Comparison of ENCODE assay signal across 8 cellular contexts in the genomic region with DNA sequence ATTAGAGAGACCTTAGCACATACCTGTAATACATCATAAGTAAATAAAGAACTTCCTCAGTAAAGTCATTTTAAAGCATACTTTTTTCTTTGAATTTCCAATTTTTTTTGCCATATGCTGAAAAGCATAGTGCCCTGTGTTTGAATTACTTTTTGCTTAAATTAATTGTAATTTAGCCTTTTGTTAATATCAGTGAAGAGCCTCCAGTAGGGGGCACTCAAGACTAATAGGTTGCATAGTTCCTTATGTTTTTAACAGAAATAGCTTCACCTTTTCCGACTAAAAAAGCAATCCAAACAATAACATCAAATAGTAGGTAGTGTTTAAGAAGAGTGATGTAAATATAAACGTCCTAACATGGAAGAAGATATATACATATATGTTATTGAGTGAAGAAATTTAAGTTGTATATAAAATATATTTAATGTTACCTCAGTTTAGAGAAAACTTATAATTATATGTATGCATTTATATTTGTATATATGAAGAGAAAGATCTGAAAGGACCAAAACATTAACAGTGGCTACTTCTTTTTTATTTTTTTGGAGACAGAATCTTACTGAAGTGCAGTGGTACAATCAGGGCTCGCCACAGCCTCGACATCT. TPM values are rescaled to one million over a fixed set of nuclear protein-coding genes. Genes with fewer than 3 reads are reported as not detected.
DNase-seq lines count a peak whose midpoint lies in the region; ATAC-seq, FAIRE-seq and TF ChIP-seq lines count a peak whose summit lies in the region.

No MANE protein-coding gene starts in this region.

- no peaks in the 10 kb centered on the region for H3K27me3 Mint-ChIP-seq in endothelial cell (ENCODE audit: unreplicated experiment)
- no peaks in the 10 kb centered on the region for H3K27me3 Mint-ChIP-seq in neural crest cell (ENCODE audit: low read depth)

- peak in 1 of 2 donors; percentile 21 for DNase-seq in heart right ventricle
- DNase-seq in Right ventricle myocardium superior: no peak
- peak; percentile 61 for DNase-seq in NB4 (ENCODE audit: low read depth)
- DNase-seq in T-helper 1 cell: peak in 3 of 5 donors; percentile 13 to 39 (median 28)
- peak; percentile 42 for DNase-seq in endothelial cell (ENCODE audit: low spot score)
- peak; percentile 54 for DNase-seq in neural crest cell (ENCODE audit: low read depth, low spot score)
- no peak for DNase-seq in GM12891 (ENCODE audit: insufficient read length, low spot score)

- TF ChIP-seq CTCF in heart right ventricle (IDR thresholded peaks at IDR 0.05): peak; percentile 40 to 83 (median 74)
- peak; percentile 50 for TF ChIP-seq CTCF in NB4 (IDR thresholded peaks at IDR 0.05; ENCODE audit: low read depth, low read length)
- TF ChIP-seq CTCF in endothelial cell (IDR thresholded peaks at IDR 0.05; ENCODE audit: unreplicated experiment): peak; percentile 93
- TF ChIP-seq CTCF in neural crest cell (conservative IDR thresholded peaks at IDR 0.05): peak; percentile 96

- no peak overlapping the region for H3K27ac ChIP-seq in heart right ventricle

- intact Hi-C loops in heart right ventricle (cut with DNase I): loop anchor here (1.0 to 10.0 kb wide), 6 partner anchors 194 to 296 kb away; no protein-coding TSS in a partner anchor
- intact Hi-C loops in Right ventricle myocardium superior (cut with DNase I): no loop called here

- H3K36me3 Mint-ChIP-seq in endothelial cell (ENCODE audit: low read depth, unreplicated experiment): no peaks in the 10 kb centered on the region
- H3K36me3 Mint-ChIP-seq in neural crest cell (ENCODE audit: low read depth): peaks cover 2% of the 10 kb centered on the region

- H3K4me3 Mint-ChIP-seq in endothelial cell (ENCODE audit: unreplicated experiment): no peak overlapping the region
- no peak overlapping the region for H3K4me3 Mint-ChIP-seq in neural crest cell

- TF ChIP-seq POLR2A in NB4 (IDR thresholded peaks at IDR 0.05; ENCODE audit: extremely low read depth, insufficient read length) (no peak), GM12891 (IDR thresholded peaks at IDR 0.05; ENCODE audit: low read depth, low read length) (no peak)

- no peak for FAIRE-seq in GM12891 (lab: Jason Lieb, UNC)

- H3K27ac Mint-ChIP-seq in endothelial cell (ENCODE audit: unreplicated experiment) (no peak overlapping the region), neural crest cell (ENCODE audit: unreplicated experiment) (no peak overlapping the region)

- no peaks in the 10 kb centered on the region for H3K4me1 Mint-ChIP-seq in endothelial cell (ENCODE audit: unreplicated experiment)
- H3K4me1 Mint-ChIP-seq in neural crest cell: no peaks in the 10 kb centered on the region

- no peaks in the 10 kb centered on the region for H3K9me3 ChIP-seq in heart right ventricle

- ATAC-seq in heart right ventricle: no peak
- no peak for ATAC-seq in Right ventricle myocardium superior (ENCODE audit: poor library complexity)
- ATAC-seq in HG03469 (IDR thresholded peaks at IDR 0.05; ENCODE audit: unreplicated experiment): no peak

- H3K4me1 ChIP-seq in heart right ventricle: no peaks in the 10 kb centered on the region

- no peaks in the 10 kb centered on the region for H3K27me3 ChIP-seq in heart right ventricle

- H3K36me3 ChIP-seq in heart right ventricle: peaks cover 0 to 95% (median 27%) of the 10 kb centered on the region in 9 donors

- no peak overlapping the region for H3K4me3 ChIP-seq in heart right ventricle
- H3K4me3 ChIP-seq in NB4 (ENCODE audit: low read depth, low read length): no peak overlapping the region

- no peaks in the 10 kb centered on the region for H3K9me3 Mint-ChIP-seq in endothelial cell (ENCODE audit: unreplicated experiment)
- no peaks in the 10 kb centered on the region for H3K9me3 Mint-ChIP-seq in neural crest cell

- 52 to 56% methylated on average over 4 of the region's 4 CpGs for WGBS in heart right ventricle, 2 donors

TF ChIP-seq in GM12891, 5 proteins besides CTCF, POLR2A, EP300 and RAD21:
- TF ChIP-seq PAX5 (IDR thresholded peaks at IDR 0.05; ENCODE audit: insufficient read depth, low read length, severe bottlenecking): no peak
- TF ChIP-seq POLR2AphosphoS5 (IDR thresholded peaks at IDR 0.05; ENCODE audit: low read depth, low read length): no peak
- TF ChIP-seq SPI1 (IDR thresholded peaks at IDR 0.05; ENCODE audit: low read depth, low read length): no peak

RNA-seq across cellular contexts. Expression of gene RAD51C, which starts 18.6 kb away (rescaled TPM):
- total RNA-seq in heart right ventricle: 10 to 100 TPM; 33.2 to 40.7 (median 37.6) TPM
- polyA plus RNA-seq in heart right ventricle: 10 to 100 TPM; 19.4 to 33.1 TPM
- total RNA-seq in Right ventricle myocardium superior: 38.5 TPM
- total RNA-seq in endothelial cell (ENCODE audit: unreplicated experiment): 11.3 TPM
- total RNA-seq in neural crest cell: 48.7 and 49.5 TPM in 2 replicates
- polyA plus RNA-seq in GM12891 (2012; ENCODE audit: low read depth, missing spikeins): 72.4 TPM

RNA-seq across cellular contexts. Expression of gene TEX14, which starts 19.2 kb away (rescaled TPM):
- total RNA-seq in heart right ventricle (under 1 TPM in 6 of 10 donors, not detected in 4; 0.05 to 0.19 (median 0.14) TPM), Right ventricle myocardium superior (0.13 TPM), endothelial cell (ENCODE audit: unreplicated experiment) (0.21 TPM), neural crest cell (0.21 and 0.48 TPM in 2 replicates)
- under 1 TPM; 0.07 to 0.88 TPM for polyA plus RNA-seq in heart right ventricle
- polyA plus RNA-seq in GM12891 (2012; ENCODE audit: low read depth, missing spikeins): 1.6 TPM

RNA-seq across cellular contexts. Expression of gene PPM1E, which starts 44.6 kb away (rescaled TPM):
- total RNA-seq in heart right ventricle: 1 to 10 TPM in 2 of 10 donors, under 1 TPM in 8; 0.14 to 3.1 (median 0.46) TPM
- polyA plus RNA-seq in heart right ventricle: under 1 TPM; 0.20 to 0.22 TPM
- 1.7 TPM for total RNA-seq in Right ventricle myocardium superior
- 0.26 TPM for total RNA-seq in endothelial cell (ENCODE audit: unreplicated experiment)
- 15.2 and 15.5 TPM in 2 replicates for total RNA-seq in neural crest cell
- polyA plus RNA-seq in GM12891 (2012; ENCODE audit: low read depth, missing spikeins): 0.06 TPM

Comparison
In these comparisons a context has a peak if more than half of its experiments do, and no peak if none do; other contexts are left out.
1. DNase-seq: peak in NB4 (single experiment), T-helper 1 cell (3 of 5), endothelial cell (single experiment) and neural crest cell (single experiment); none in Right ventricle myocardium superior (single experiment) and GM12891 (single experiment).
2. Peak in every context shown above with its lines, with median percentiles within 50 percentile points of each other: CTCF ChIP-seq.